Comparison of ENCODE assay signal across 8 cellular contexts in genomic region chr3:41961061-41961749, GRCh38. TPM values are rescaled to one million over a fixed set of nuclear protein-coding genes. Genes with fewer than 3 reads are reported as not detected.
DNase-seq lines count a peak whose midpoint lies in the region; ATAC-seq, FAIRE-seq and TF ChIP-seq lines count a peak whose summit lies in the region.

No MANE protein-coding gene starts in this region.

- no peak overlapping the region for H2BK12ac ChIP-seq in H1 (ENCODE audit: low read depth, low read length)

- POLR2A ChIA-PET in activated CD8-positive, alpha-beta T cell treated with anti-CD3 and anti-CD28 coated beads, Interleukin-2, amount 10 ng/mL, durations not matched to agents 7 days and 5 days (lab: Charles Lee): interaction anchor here (1.4 to 1.7 kb wide), 2 partner anchors 52 to 54 kb away, joined by 8 to 9 read pairs; no protein-coding TSS in a partner anchor
- POLR2A ChIA-PET in H1 (lab: Charles Lee; ENCODE audit: partially characterized antibody): no interaction called here

- TF ChIP-seq EP300 in H1 (IDR thresholded peaks at IDR 0.05; ENCODE audit: borderline replicate concordance in 1 of 2, low read depth in 2 of 2, low read length in 2 of 2): no peak

- peaks cover 4% of the 10 kb centered on the region for H3K27me3 Mint-ChIP-seq in activated CD8-positive, alpha-beta T cell treated with anti-CD3 and anti-CD28 coated beads, Interleukin-2, amount 10 ng/mL, durations not matched to agents 7 days and 5 days (ENCODE audit: low read depth)
- peaks cover 1% of the 10 kb centered on the region for H3K27me3 Mint-ChIP-seq in mesothelial cell of epicardium (ENCODE audit: low read depth)

- H3K4me3 ChIP-seq in H1 (ENCODE audit: extremely low read depth in 1 of 4, insufficient read depth in 2 of 4, low read depth in 3 of 4, low read length in 4 of 4): peak overlapping the region; percentile 74 to 97 (median 78)

- no peak overlapping the region for H3K4ac ChIP-seq in H1 (replicated peaks; ENCODE audit: insufficient read length, low read depth, low read length)

- H3K14ac ChIP-seq in H1 (ENCODE audit: insufficient read length): no peak overlapping the region

- H3K4me2 ChIP-seq in H1 (ENCODE audit: insufficient read depth in 1 of 2, low read depth in 2 of 2, low read length in 2 of 2): peak overlapping the region; percentile 68 to 80

- no peak overlapping the region for H4K5ac ChIP-seq in H1 (ENCODE audit: insufficient read length, low read depth, low read length)

- WGBS in H1 (ENCODE audit: extremely low coverage in 1 of 2, insufficient coverage in 1 of 2, insufficient read length in 1 of 2, insufficient replicate concordance in 2 of 2, low coverage in 1 of 2, low lambda C conversion rate in 2 of 2, missing lambda C conversion rate in 1 of 2), 2 experiments: 1% methylated on average over 43 of the region's 43 CpGs; no CpG with 5 or more reads in 1 of the 2 experiments

- H4K91ac ChIP-seq in H1 (replicated peaks; ENCODE audit: insufficient read length, low read length): no peak overlapping the region

- H3K23me2 ChIP-seq in H1 (ENCODE audit: low read depth, low read length): peaks cover 3% of the 10 kb centered on the region; the same call in 1 of the 2 replicates

- no peak overlapping the region for H2AK5ac ChIP-seq in H1 (ENCODE audit: low read depth, low read length)

- H3K4me1 ChIP-seq in H1 (replicated peaks in 1 of 4; ENCODE audit: control insufficient read depth in 3 of 4, insufficient read depth in 4 of 4, low read length in 3 of 4): peaks cover 0 to 4% (median 0%) of the 10 kb centered on the region in 4 experiments; a peak in 2 of 7 replicates

- CTCF ChIA-PET in activated CD8-positive, alpha-beta T cell treated with anti-CD3 and anti-CD28 coated beads, Interleukin-2, amount 10 ng/mL, durations not matched to agents 7 days and 5 days (lab: Charles Lee): interaction anchor here (1.2 to 2.1 kb wide), 3 partner anchors 139 to 1652 kb away, joined by 3 to 8 read pairs (median 7); no protein-coding TSS in a partner anchor
- CTCF ChIA-PET in H1 (lab: Charles Lee; ENCODE audit: partially characterized antibody): interaction anchor here (0.9 to 2.5 kb wide), 2 partner anchors 37 to 138 kb away, joined by 4 to 10 read pairs; no protein-coding TSS in a partner anchor

- H3K9ac ChIP-seq in H1 (replicated peaks in 1 of 4; ENCODE audit: extremely low read depth in 1 of 4, low read depth in 3 of 4, low read length in 3 of 4): peak overlapping the region; percentile 71 to 77 (median 74)

- H3K36me3 ChIP-seq in H1 (ENCODE audit: control insufficient read depth in 2 of 4, insufficient read depth in 4 of 4, low read length in 3 of 4): no peaks in the 10 kb centered on the region

- no peak overlapping the region for H2BK120ac ChIP-seq in H1 (replicated peaks; ENCODE audit: low read depth, low read length)

- peak overlapping the region; percentile 92 for H3K27ac Mint-ChIP-seq in activated CD8-positive, alpha-beta T cell treated with anti-CD3 and anti-CD28 coated beads, Interleukin-2, amount 10 ng/mL, durations not matched to agents 7 days and 5 days
- H3K27ac Mint-ChIP-seq in mesothelial cell of epicardium: peak overlapping the region; percentile 95

- FAIRE-seq in H1 (lab: Jason Lieb, UNC): no peak

- no peaks in the 10 kb centered on the region for H3K9me3 Mint-ChIP-seq in activated CD8-positive, alpha-beta T cell treated with anti-CD3 and anti-CD28 coated beads, Interleukin-2, amount 10 ng/mL, durations not matched to agents 7 days and 5 days (ENCODE audit: insufficient read depth)
- no peaks in the 10 kb centered on the region for H3K9me3 Mint-ChIP-seq in mesothelial cell of epicardium

- TF ChIP-seq CTCF in H1 (IDR thresholded peaks at IDR 0.05; ENCODE audit: control extremely low read depth in 1 of 3, insufficient read depth in 1 of 3, low read depth in 1 of 3, low read length in 3 of 3) (no peak), mesothelial cell of epicardium (IDR thresholded peaks at IDR 0.05; ENCODE audit: unreplicated experiment) (no peak)

- H3K79me2 ChIP-seq in H1 (ENCODE audit: control insufficient read depth in 1 of 2, insufficient read depth in 2 of 2, low read length in 2 of 2): peaks cover 0 to 28% of the 10 kb centered on the region in 2 experiments; a peak in 2 of 4 replicates

- peak; percentile 5 for ATAC-seq in HG02981 (IDR thresholded peaks at IDR 0.05; ENCODE audit: unreplicated experiment)
- ATAC-seq in activated CD8-positive, alpha-beta T cell treated with anti-CD3 and anti-CD28 coated beads, Interleukin-2, amount 10 ng/mL, durations not matched to agents 7 days and 5 days: peak; percentile 33

- no peak overlapping the region for H3K23ac ChIP-seq in H1 (ENCODE audit: insufficient read length)

- H3K18ac ChIP-seq in H1 (ENCODE audit: extremely low read depth, low read length): no peak overlapping the region

- peak overlapping the region; percentile 90 for H3K4me3 Mint-ChIP-seq in activated CD8-positive, alpha-beta T cell treated with anti-CD3 and anti-CD28 coated beads, Interleukin-2, amount 10 ng/mL, durations not matched to agents 7 days and 5 days
- peak overlapping the region; percentile 90 for H3K4me3 Mint-ChIP-seq in mesothelial cell of epicardium

- peak overlapping the region; percentile 85; the same call in 1 of the 2 replicates for H2AFZ ChIP-seq in H1 (ENCODE audit: low read length)

- peak; percentile 33 to 43 for DNase-seq in NCI-H524 (lab: John Stamatoyannopoulos, UW)
- no peak for DNase-seq in NCI-H524 treated with DMSO at 0.1 percent for 48 hours (lab: John Stamatoyannopoulos, UW)
- DNase-seq in NCI-H345 (lab: John Stamatoyannopoulos, UW): peak; percentile 35
- peak; percentile 61 for DNase-seq in activated CD8-positive, alpha-beta T cell treated with anti-CD3 and anti-CD28 coated beads, Interleukin-2, amount 10 ng/mL, durations not matched to agents 7 days and 5 days
- DNase-seq in H1 (ENCODE audit: low read depth in 1 of 2, low spot score in 2 of 2): peak; percentile 13 to 65
- peak; percentile 41 to 68 for DNase-seq in mesothelial cell of epicardium (ENCODE audit: low spot score in 2 of 2, unreplicated experiment in 2 of 2)
- peak; percentile 37 for DNase-seq in stimulated activated CD8-positive, alpha-beta memory T cell treated with anti-CD3 and anti-CD28 coated beads, Interleukin-12 subunit alpha, Interleukin-12 subunit beta, amount 100 ng/mL, for 4 hours (ENCODE audit: low read depth)

- peak overlapping the region; percentile 38; the same call in 1 of the 2 replicates for H4K8ac ChIP-seq in H1 (ENCODE audit: extremely low read depth, insufficient read depth, low read length)

- H4K20me1 ChIP-seq in H1 (replicated peaks in 1 of 2; ENCODE audit: control insufficient read depth in 1 of 2, insufficient read depth in 2 of 2, low read length in 2 of 2): no peaks in the 10 kb centered on the region

- TF ChIP-seq POLR2A in H1 (IDR thresholded peaks at IDR 0.05; ENCODE audit: control extremely low read depth in 1 of 2, low read depth in 2 of 2, low read length in 2 of 2): no peak

- TF ChIP-seq RAD21 in H1 (IDR thresholded peaks at IDR 0.05 in 1 of 2, conservative IDR thresholded peaks at IDR 0.05 in 1 of 2; ENCODE audit: low read depth in 2 of 2, low read length in 2 of 2): no peak

- H2BK5ac ChIP-seq in H1 (ENCODE audit: low read depth, low read length): no peak overlapping the region

- no peak overlapping the region for H3K56ac ChIP-seq in H1 (replicated peaks; ENCODE audit: insufficient read length, low read depth, low read length)

- no peaks in the 10 kb centered on the region for H3K9me3 ChIP-seq in H1 (ENCODE audit: insufficient read depth in 2 of 2, low read depth in 1 of 2, low read length in 1 of 2)

- H2BK20ac ChIP-seq in H1 (ENCODE audit: low read length): no peak overlapping the region

- no peak overlapping the region for H2BK15ac ChIP-seq in H1 (ENCODE audit: low read length)

- no peaks in the 10 kb centered on the region for H3K36me3 Mint-ChIP-seq in activated CD8-positive, alpha-beta T cell treated with anti-CD3 and anti-CD28 coated beads, Interleukin-2, amount 10 ng/mL, durations not matched to agents 7 days and 5 days (ENCODE audit: low read depth)
- no peaks in the 10 kb centered on the region for H3K36me3 Mint-ChIP-seq in mesothelial cell of epicardium

- no peak overlapping the region for H3K27ac ChIP-seq in H1 (ENCODE audit: low read depth, low read length)

- no peaks in the 10 kb centered on the region; the same call in 1 of the 2 replicates for H3K79me1 ChIP-seq in H1 (ENCODE audit: low read depth, low read length)

- H3K4me1 Mint-ChIP-seq in activated CD8-positive, alpha-beta T cell treated with anti-CD3 and anti-CD28 coated beads, Interleukin-2, amount 10 ng/mL, durations not matched to agents 7 days and 5 days (ENCODE audit: low read depth): peaks cover 24% of the 10 kb centered on the region
- peaks cover 13% of the 10 kb centered on the region for H3K4me1 Mint-ChIP-seq in mesothelial cell of epicardium

- H3K27me3 ChIP-seq in H1 (replicated peaks in 1 of 4; ENCODE audit: control insufficient read depth in 3 of 4, extremely low read depth in 1 of 4, insufficient read depth in 3 of 4, low read length in 3 of 4): no peaks in the 10 kb centered on the region

TF ChIP-seq in H1, 55 proteins besides CTCF, POLR2A, EP300 and RAD21 (continues in another document):
- TF ChIP-seq SRF (IDR thresholded peaks at IDR 0.05; ENCODE audit: low read depth, low read length) (no peak), MAFK (IDR thresholded peaks at IDR 0.05; ENCODE audit: low read depth, low read length) (no peak), SP1 (IDR thresholded peaks at IDR 0.05; ENCODE audit: low read depth, low read length) (no peak), CREB1 (IDR thresholded peaks at IDR 0.05) (peak; percentile 14; the same call in 1 of the 2 replicates), RNF2 (IDR thresholded peaks at IDR 0.05; ENCODE audit: borderline replicate concordance, low read depth, low read length, missing control alignments, poor library complexity, severe bottlenecking) (no peak), SP4 (IDR thresholded peaks at IDR 0.05; ENCODE audit: low read length) (0 out of 2 replicates have a peak, but pooled peaks have one; percentile 10), SP2 (IDR thresholded peaks at IDR 0.05; ENCODE audit: low read length) (no peak), HDAC2 (IDR thresholded peaks at IDR 0.05; ENCODE audit: borderline replicate concordance in 1 of 2, low read depth in 2 of 2, low read length in 2 of 2) (no peak)

RNA-seq across cellular contexts. Expression of gene ULK4, which starts 0.7 kb away (rescaled TPM):
- total RNA-seq in activated CD8-positive, alpha-beta T cell treated with anti-CD3 and anti-CD28 coated beads, Interleukin-2, amount 10 ng/mL, durations not matched to agents 7 days and 5 days: 10 to 100 TPM; 10.5 to 12.3 TPM
- total RNA-seq in H1 (2021; fragmentation: NEBNext Ultra II Directional; extraction: Animal tissue kit (Norgen Biotek cat#: 25700)): 8.8 and 10.8 TPM in 2 replicates
- polyA plus RNA-seq in H1 (2011; rRNA removed): 2.2 and 3.0 TPM in 2 replicates
- polyA plus RNA-seq in H1 (2011; cell fraction: cytosol; rRNA removed): 4.0 TPM
- polyA plus RNA-seq in H1 (2011; cell fraction: nucleus; rRNA removed): 5.9 TPM
- 3.1 to 3.9 TPM (median 3.3 TPM) in 4 replicates for polyA plus RNA-seq in H1 (2012, experiment 1 of 2)
- polyA plus RNA-seq in H1 (2012, experiment 2 of 2): 0.93 TPM
- polyA plus RNA-seq in H1 (2013, experiment 1 of 2): 2.9 TPM
- polyA plus RNA-seq in H1 (2013, experiment 2 of 2): 2.5 TPM
- 22.2 and 29.3 TPM in 2 replicates for polyA minus RNA-seq in H1 (2011; rRNA and poly(A)+ RNA removed)
- 12.5 TPM for polyA minus RNA-seq in H1 (2011; cell fraction: cytosol; rRNA and poly(A)+ RNA removed)
- polyA minus RNA-seq in H1 (2011; cell fraction: nucleus; rRNA and poly(A)+ RNA removed): 75.6 TPM
- 10.0 to 11.7 TPM (median 10.7 TPM) in 3 replicates for total RNA-seq in mesothelial cell of epicardium
